31 cellular contexts compared by ENCODE assay signal in the genomic region with DNA sequence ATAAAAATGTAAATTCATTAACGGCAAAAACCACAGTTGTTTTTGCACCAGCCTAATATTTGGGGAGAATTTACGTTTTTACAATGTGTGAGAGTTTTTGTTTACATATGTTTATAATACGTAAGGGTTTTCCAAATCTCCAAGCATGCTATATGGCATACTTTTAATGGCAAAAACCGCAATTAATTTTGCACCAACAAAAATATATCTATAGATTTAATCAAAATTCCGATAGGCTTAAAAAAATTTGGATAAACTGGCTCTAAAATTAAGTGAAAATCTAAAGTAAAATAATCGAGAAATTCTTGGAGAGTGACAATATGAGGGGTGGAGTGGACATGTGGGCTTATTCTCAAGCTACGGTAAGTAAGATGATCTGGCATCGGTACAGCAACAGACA. TPM values are rescaled to one million over a fixed set of nuclear protein-coding genes. Genes with fewer than 3 reads are reported as not detected.
"Had no signal": no experiment of that assay in that cellular context is flagged by ENCODE, and none has a peak within 500 bp of the region (broad histone marks: within the 10 kb centered on the region; RNA-seq: fewer than 3 reads in every experiment).

No MANE protein-coding gene starts in this region.

- H3K27ac Mint-ChIP-seq: natural killer cell; nephron; neural progenitor cell; progenitor cell of endocrine pancreas; stimulated activated memory B cell treated with anti-CD40 and anti-IgM and Interleukin-4, amounts not matched to agents 10 μg/mL and 1 μg/mL and 100 μg/mL, for 72 hours; type B pancreatic cell had no signal

- H3K36me3 Mint-ChIP-seq: natural killer cell; neural progenitor cell; stimulated activated memory B cell treated with anti-CD40 and anti-IgM and Interleukin-4, amounts not matched to agents 10 μg/mL and 1 μg/mL and 100 μg/mL, for 72 hours; type B pancreatic cell had no signal

- H3K4me1 Mint-ChIP-seq: natural killer cell; neural progenitor cell; stimulated activated memory B cell treated with anti-CD40 and anti-IgM and Interleukin-4, amounts not matched to agents 10 μg/mL and 1 μg/mL and 100 μg/mL, for 72 hours; stimulated activated naive CD8-positive, alpha-beta T cell treated with anti-CD3 and anti-CD28 coated beads, Interleukin-15, amount 100 ng/mL, for 72 hours had no signal

- DNase-seq: natural killer cell; occipital lobe; ovary; posterior cingulate gyrus; psoas muscle; right cardiac atrium; spleen; stimulated activated CD4-positive, alpha-beta T cell treated with anti-CD3 and anti-CD28 coated beads, Interleukin-12 subunit alpha, Interleukin-12 subunit beta, amount 100 ng/mL, for 4 hours; stimulated activated CD4-positive, alpha-beta T cell treated with anti-CD3 and anti-CD28 coated beads, Interleukin-1b, Interleukin-23, amount 100 ng/mL, for 48 hours; stimulated activated CD4-positive, alpha-beta T cell treated with anti-CD3 and anti-CD28 coated beads, Interleukin-4, amount 100 ng/mL, for 1 hour; stimulated activated CD4-positive, alpha-beta T cell treated with anti-CD3 and anti-CD28 coated beads, Interleukin-4, amount 100 ng/mL, for 4 hours; stimulated activated CD8-positive, alpha-beta memory T cell treated with anti-CD3 and anti-CD28 coated beads, Interleukin-4, amount 100 ng/mL, for 48 hours; stimulated activated naive CD4-positive, alpha-beta T cell; stimulated activated naive CD8-positive, alpha-beta T cell treated with anti-CD3 and anti-CD28 coated beads, Interleukin-15, amount 100 ng/mL, for 72 hours; stimulated activated naive CD8-positive, alpha-beta T cell treated with anti-CD3 and anti-CD28 coated beads, Interleukin-15, Interleukin-2, amounts not matched to agents 100 U/mL and 50 U/mL, for 24 hours; substantia nigra; testis; tibial artery; transverse colon; upper lobe of right lung; uterus had no signal

- H3K9me3 Mint-ChIP-seq: natural killer cell; neural progenitor cell; stimulated activated memory B cell treated with anti-CD40 and anti-IgM and Interleukin-4, amounts not matched to agents 10 μg/mL and 1 μg/mL and 100 μg/mL, for 72 hours; stimulated activated naive CD8-positive, alpha-beta T cell treated with anti-CD3 and anti-CD28 coated beads, Interleukin-15, amount 100 ng/mL, for 72 hours had no signal

- H3K27me3 Mint-ChIP-seq: stimulated activated naive CD8-positive, alpha-beta T cell treated with anti-CD3 and anti-CD28 coated beads, Interleukin-15, amount 100 ng/mL, for 72 hours had no signal

- ATAC-seq: natural killer cell; psoas muscle; right cardiac atrium; sciatic nerve; stimulated activated memory B cell treated with anti-CD40 and anti-IgM and Interleukin-4, amounts not matched to agents 10 μg/mL and 1 μg/mL and 100 μg/mL, for 72 hours; stimulated activated naive CD8-positive, alpha-beta T cell treated with anti-CD3 and anti-CD28 coated beads, Interleukin-15, amount 100 ng/mL, for 72 hours; stimulated activated naive CD8-positive, alpha-beta T cell treated with anti-CD3 and anti-CD28 coated beads, Interleukin-15, Interleukin-2, amounts not matched to agents 100 U/mL and 50 U/mL, for 24 hours; upper lobe of right lung had no signal

- H3K4me3 Mint-ChIP-seq: natural killer cell; nephron; neural progenitor cell; stimulated activated memory B cell treated with anti-CD40 and anti-IgM and Interleukin-4, amounts not matched to agents 10 μg/mL and 1 μg/mL and 100 μg/mL, for 72 hours; stimulated activated naive CD8-positive, alpha-beta T cell treated with anti-CD3 and anti-CD28 coated beads, Interleukin-15, amount 100 ng/mL, for 72 hours; type B pancreatic cell had no signal

RNA-seq across cellular contexts. Expression of gene KRTAP5-6, which starts 22.8 kb away (rescaled TPM):
- total RNA-seq: natural killer cell, occipital lobe, osteoblast, ovary, progenitor cell of endocrine pancreas, psoas muscle, renal cortical epithelial cell, right cardiac atrium, sciatic nerve, smooth muscle cell, spleen, testis, transverse colon, upper lobe of right lung, urinary bladder, uterus had no signal
